10 cellular contexts compared by ENCODE assay signal in genomic region chrX:129738466-129739308, GRCh38. TPM values are rescaled to one million over a fixed set of nuclear protein-coding genes. Genes with fewer than 3 reads are reported as not detected.
DNase-seq lines count a peak whose midpoint lies in the region; ATAC-seq and TF ChIP-seq lines count a peak whose summit lies in the region.
"Had no signal": no experiment of that assay in that cellular context is flagged by ENCODE, and none has a peak within 500 bp of the region (broad histone marks: within the 10 kb centered on the region; RNA-seq: fewer than 3 reads in every experiment).

Gene XPNPEP2, plus strand, starts transcription at chrX:129738979. Its CDS starts 235 bp downstream, at chrX:129739214.

- no peak within 1 kb of the TSS for H3K23ac ChIP-seq in trophoblast cell (ENCODE audit: low read length)

- H3K27me3 ChIP-seq in DND-41 (ENCODE audit: insufficient read depth, low read length, poor library complexity) (no peaks in the 10 kb centered on the region), trophoblast cell (ENCODE audit: insufficient read depth, low read length) (no peaks in the 10 kb centered on the region), testis (no peaks in the 10 kb centered on the region)
- H3K27me3 ChIP-seq: upper lobe of right lung had no signal

- H3K4ac ChIP-seq in trophoblast cell (ENCODE audit: low read depth, low read length) = no peak within 1 kb of the TSS

- H3K9ac ChIP-seq in DND-41 (ENCODE audit: low read depth, low read length) (peak within 1 kb of the TSS; percentile 47), SK-N-MC (ENCODE audit: insufficient read length) (peak within 1 kb of the TSS; percentile 70), trophoblast cell (ENCODE audit: low read length) (no peak within 1 kb of the TSS)

- H3K79me2 ChIP-seq in DND-41 (ENCODE audit: insufficient read depth, low read length) = no peaks in the 10 kb centered on the region
- H3K79me2 ChIP-seq in trophoblast cell (ENCODE audit: control insufficient read depth, insufficient read depth, low read length, poor library complexity) = no peaks in the 10 kb centered on the region

- DNase-seq in DND-41 (no peak), SK-N-MC (ENCODE audit: low read depth, low spot score) (peak; percentile 30), cardiac septum (ENCODE audit: low spot score) (peak; percentile 64), trophoblast cell (no peak), testis (no peak), DMS53 (lab: John Stamatoyannopoulos, UW) (no peak), NCI-H345 treated with DMSO at 0.1 percent for 48 hours (lab: John Stamatoyannopoulos, UW; ENCODE audit: unreplicated experiment) (no peak)
- no peak for DNase-seq in activated effector memory CD4-positive, alpha-beta T cell treated with anti-CD3 and anti-CD28 coated beads, Interleukin-2, amount 50 U/mL, for 16 hours
- DNase-seq: dorsolateral prefrontal cortex, upper lobe of right lung had no signal

- peak within 1 kb of the TSS; percentile 26 for H2BK5ac ChIP-seq in trophoblast cell (ENCODE audit: low read depth, low read length, poor library complexity)

- no CpG with 5 or more reads among the region's 13 CpGs for WGBS in trophoblast cell (ENCODE audit: extremely low coverage, insufficient coverage, insufficient read length)
- WGBS in testis, 2 donors = 34 to 70% methylated on average over 6 to 10 of the region's 13 CpGs

- peak within 1 kb of the TSS; percentile 81 for H4K8ac ChIP-seq in trophoblast cell (ENCODE audit: low read depth, low read length)

- H2AFZ ChIP-seq in DND-41 (ENCODE audit: low read depth, low read length) (peak within 1 kb of the TSS; percentile 28; the same call in 1 of the 2 replicates), trophoblast cell (ENCODE audit: insufficient read depth, low read length, poor library complexity) (peak within 1 kb of the TSS; percentile 18)

- H3K4me1 ChIP-seq in DND-41 (ENCODE audit: insufficient read depth, low read length) = peaks cover 97% of the 10 kb centered on the region
- peaks cover 13% of the 10 kb centered on the region in 2 experiments for H3K4me1 ChIP-seq in trophoblast cell (ENCODE audit: control insufficient read depth in 1 of 2, insufficient read depth in 2 of 2, low read length in 2 of 2)
- H3K4me1 ChIP-seq in testis = no peaks in the 10 kb centered on the region
- H3K4me1 ChIP-seq: upper lobe of right lung had no signal

- no peak for TF ChIP-seq CTCF in DND-41 (IDR thresholded peaks at IDR 0.05; ENCODE audit: borderline replicate concordance, extremely low read depth, low read length, poor library complexity, severe bottlenecking)
- TF ChIP-seq CTCF in testis (IDR thresholded peaks at IDR 0.05) = no peak

- H3K14ac ChIP-seq in trophoblast cell (ENCODE audit: low read length) = peak within 1 kb of the TSS; percentile 19

- H4K91ac ChIP-seq in trophoblast cell (ENCODE audit: low read depth, low read length) = peak within 1 kb of the TSS; percentile 57

- H3K4me2 ChIP-seq in DND-41 (ENCODE audit: insufficient read depth, low read length) = no peak within 1 kb of the TSS; the same call in 1 of the 2 replicates
- H3K4me2 ChIP-seq in trophoblast cell (ENCODE audit: low read length) = peak within 1 kb of the TSS; percentile 52

- peaks cover 2% of the 10 kb centered on the region for H3K79me1 ChIP-seq in trophoblast cell (ENCODE audit: low read length)

- H2AK5ac ChIP-seq in trophoblast cell (ENCODE audit: low read length) = peak within 1 kb of the TSS; percentile 62

- no peak within 1 kb of the TSS for H3K4me3 ChIP-seq in DND-41 (ENCODE audit: low read depth in 1 of 2, low read length in 2 of 2)
- H3K4me3 ChIP-seq in SK-N-MC = peak within 1 kb of the TSS; percentile 65
- H3K4me3 ChIP-seq in trophoblast cell (ENCODE audit: low read depth, low read length) = no peak within 1 kb of the TSS
- H3K4me3 ChIP-seq in testis = no peak within 1 kb of the TSS
- H3K4me3 ChIP-seq: dorsolateral prefrontal cortex, upper lobe of right lung had no signal

- H2BK120ac ChIP-seq in trophoblast cell (ENCODE audit: insufficient read depth, low read length, poor library complexity) = peak within 1 kb of the TSS; percentile 48

- intact Hi-C loops in cardiac septum (cut with DNase I) (no loop called here), testis (cut with DNase I; ENCODE audit: low total_unique reads) (no loop called here)

- no peak within 1 kb of the TSS for H3K18ac ChIP-seq in trophoblast cell (ENCODE audit: low read length)

- H4K20me1 ChIP-seq in DND-41 (ENCODE audit: insufficient read depth, low read length) = no peaks in the 10 kb centered on the region

- H3K27ac ChIP-seq in DND-41 (ENCODE audit: low read length) = peak within 1 kb of the TSS; percentile 88
- peak within 1 kb of the TSS; percentile 89 for H3K27ac ChIP-seq in SK-N-MC
- H3K27ac ChIP-seq in trophoblast cell (ENCODE audit: low read depth, low read length) = peak within 1 kb of the TSS; percentile 17
- no peak within 1 kb of the TSS for H3K27ac ChIP-seq in testis
- H3K27ac ChIP-seq: dorsolateral prefrontal cortex, upper lobe of right lung had no signal

- peak within 1 kb of the TSS; percentile 85 for H2BK12ac ChIP-seq in trophoblast cell (ENCODE audit: low read length)

- ATAC-seq in DND-41 (ENCODE audit: insufficient read depth, low read depth) = no peak

- H3K36me3 ChIP-seq in DND-41 (ENCODE audit: insufficient read depth, low read length) (no peaks in the 10 kb centered on the region), SK-N-MC (ENCODE audit: insufficient read depth, low read length) (no peaks in the 10 kb centered on the region), trophoblast cell (ENCODE audit: control insufficient read depth in 1 of 2, insufficient read depth in 2 of 2, low read length in 2 of 2) (no peaks in the 10 kb centered on the region), testis (ENCODE audit: low read depth, missing control alignments) (no peaks in the 10 kb centered on the region)
- H3K36me3 ChIP-seq: upper lobe of right lung had no signal

- H3K9me3 ChIP-seq in DND-41 (ENCODE audit: insufficient read depth, low read length, severe bottlenecking) (no peaks in the 10 kb centered on the region), SK-N-MC (ENCODE audit: low read depth, low read length) (no peaks in the 10 kb centered on the region), trophoblast cell (ENCODE audit: insufficient read depth, low read depth, low read length) (no peaks in the 10 kb centered on the region), testis (no peaks in the 10 kb centered on the region)
- H3K9me3 ChIP-seq: upper lobe of right lung had no signal

- no peak for TF ChIP-seq POLR2A in testis (IDR thresholded peaks at IDR 0.05)

- H4K12ac ChIP-seq in trophoblast cell (ENCODE audit: low read depth, low read length) = peak within 1 kb of the TSS; percentile 12

RNA-seq across cellular contexts. Expression of gene XPNPEP2, which starts in this region (rescaled TPM):
- total RNA-seq in cardiac septum (0.22 TPM), testis (under 1 TPM; 0.08 to 0.25 TPM)
- 0.05 and 0.10 TPM in 2 replicates for polyA plus RNA-seq in trophoblast cell (2013)
- 1.4 TPM for polyA plus RNA-seq in testis (ENCODE audit: insufficient read depth, low read depth, low replicate concordance)

Comparison
In these comparisons a context has a peak if more than half of its experiments do, and no peak if none do; other contexts are left out.
1. Peak in DNase-seq in cardiac septum; RNA of the gene not detected or under 1 TPM.
2. H3K27ac ChIP-seq: peak in DND-41 (single experiment), SK-N-MC (single experiment) and trophoblast cell (single experiment); none in testis (0 of 2).